In genomic region chr1:160137216-160137862, GRCh38 we compare ENCODE assay signal across 1 cellular context.
TF ChIP-seq lines count a peak whose summit lies in the region.

No MANE protein-coding gene starts in this region.

TF ChIP-seq in WTC11, 78 proteins besides CTCF, POLR2A, EP300 and RAD21 (continued from another document):
- no peak for TF ChIP-seq PRDM15 (CRISPR knock-in tag; IDR thresholded peaks at IDR 0.05)
- TF ChIP-seq TEAD4 (CRISPR knock-in tag; IDR thresholded peaks at IDR 0.05), result no peak
- no peak for TF ChIP-seq ZNF138 (CRISPR knock-in tag; conservative IDR thresholded peaks at IDR 0.05)
- no peak for TF ChIP-seq SMAD4 (CRISPR knock-in tag; IDR thresholded peaks at IDR 0.05)
- no peak for TF ChIP-seq ZNF263 (CRISPR knock-in tag; IDR thresholded peaks at IDR 0.05; ENCODE audit: low read depth)
- no peak for TF ChIP-seq NFATC4 (CRISPR knock-in tag; IDR thresholded peaks at IDR 0.05)
- no peak for TF ChIP-seq ZNF423 (CRISPR knock-in tag; IDR thresholded peaks at IDR 0.05)
- TF ChIP-seq USF1 (CRISPR knock-in tag; IDR thresholded peaks at IDR 0.05), result no peak
- no peak for TF ChIP-seq ATF1 (CRISPR knock-in tag; IDR thresholded peaks at IDR 0.05)
- no peak for TF ChIP-seq ZNF281 (CRISPR knock-in tag; IDR thresholded peaks at IDR 0.05)
- no peak for TF ChIP-seq E2F5 (CRISPR knock-in tag; IDR thresholded peaks at IDR 0.05)
- TF ChIP-seq USF2 (CRISPR knock-in tag; IDR thresholded peaks at IDR 0.05), result no peak
- TF ChIP-seq GTF2I (CRISPR knock-in tag; conservative IDR thresholded peaks at IDR 0.05), result no peak
